In genomic region chr5:62627901-62628300, GRCh38 we compare ENCODE assay signal across 1 cellular context.
TF ChIP-seq lines count a peak whose summit lies in the region.

No MANE protein-coding gene starts in this region.

TF ChIP-seq in WTC11, 78 proteins besides CTCF, POLR2A, EP300 and RAD21 (continued from another document):
- TF ChIP-seq ZNF512 (CRISPR knock-in tag; IDR thresholded peaks at IDR 0.05; ENCODE audit: borderline replicate concordance), result no peak
